Comparison of ENCODE assay signal across 8 cellular contexts in the genomic region with DNA sequence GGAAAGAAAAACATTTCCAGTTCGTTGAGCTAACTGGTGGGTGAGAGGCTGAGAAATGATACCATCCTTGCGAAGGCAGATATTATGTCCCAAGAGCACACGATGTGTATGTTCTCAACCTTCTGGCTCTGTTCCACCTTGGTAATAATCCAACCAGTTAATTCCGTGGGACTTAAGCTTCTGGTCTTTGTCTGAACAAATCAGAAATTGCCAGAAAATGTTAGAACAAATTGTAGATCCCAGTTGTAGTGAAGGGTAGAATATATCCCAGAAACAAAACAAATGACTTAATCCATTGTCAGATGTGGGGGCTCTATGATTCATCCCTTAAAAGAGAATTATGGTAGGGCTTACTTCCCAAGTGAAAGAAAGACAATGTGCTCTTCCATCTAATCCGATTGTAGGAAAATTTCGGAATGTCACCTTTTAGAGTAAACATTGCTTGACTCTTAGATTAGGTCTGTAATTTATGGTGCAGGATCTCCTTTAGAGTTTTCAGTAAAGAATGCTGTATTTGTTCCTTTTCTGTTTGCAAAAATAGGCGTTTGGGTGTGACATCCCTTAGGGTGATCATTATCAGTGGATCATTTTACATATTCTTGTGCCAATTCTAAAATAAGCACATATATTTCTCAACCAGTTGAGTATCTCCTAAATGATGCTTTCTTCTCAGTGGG.
A peak's percentile ranks its signal among the peaks of the same experiment; 100 is the strongest.
DNase-seq lines count a peak whose midpoint lies in the region; ATAC-seq and TF ChIP-seq lines count a peak whose summit lies in the region.

No MANE protein-coding gene starts in this region.

- peaks cover 30% of the 10 kb centered on the region for H3K4me1 Mint-ChIP-seq in endothelial cell (ENCODE audit: unreplicated experiment)

- intact Hi-C loops in Panc1 (cut with micrococcal nuclease; ENCODE audit: unreplicated experiment), result loop anchor here (5.0 kb wide), 1 partner anchor 39 kb away; no protein-coding TSS in a partner anchor

- DNase-seq in EL (peak; percentile 97), Panc1 (ENCODE audit: low read depth, low spot score) (peak; percentile 56), endothelial cell (ENCODE audit: low spot score) (no peak), NCI-H1694 (lab: John Stamatoyannopoulos, UW) (no peak), GOT3 (lab: John Stamatoyannopoulos, UW) (no peak)
- no peak for DNase-seq in stimulated activated CD8-positive, alpha-beta memory T cell treated with anti-CD3 and anti-CD28 coated beads, Interleukin-4, amount 100 ng/mL, for 48 hours

- no peaks in the 10 kb centered on the region for H3K36me3 Mint-ChIP-seq in endothelial cell (ENCODE audit: low read depth, unreplicated experiment)

- no peaks in the 10 kb centered on the region for H3K36me3 ChIP-seq in Panc1 (ENCODE audit: control insufficient read depth, insufficient read depth, low read length)
- no peaks in the 10 kb centered on the region for H3K36me3 ChIP-seq in neuron (ENCODE audit: insufficient read depth, low read length)

- POLR2A ChIA-PET in Panc1 (lab: Charles Lee), result interaction anchor here (0.6 to 1.4 kb wide), 6 partner anchors 23 to 112 kb away, joined by 3 to 9 read pairs (median 4); no protein-coding TSS in a partner anchor

- peaks cover 6% of the 10 kb centered on the region for H3K9me3 ChIP-seq in Panc1 (ENCODE audit: control insufficient read depth, insufficient read depth, low read depth, low read length)
- H3K9me3 ChIP-seq in neuron (ENCODE audit: low read length), result no peaks in the 10 kb centered on the region

- no peaks in the 10 kb centered on the region for H3K9me3 Mint-ChIP-seq in endothelial cell (ENCODE audit: unreplicated experiment)

- H3K27ac Mint-ChIP-seq in endothelial cell (ENCODE audit: unreplicated experiment), result peak overlapping the region; percentile 44

- H3K4me3 ChIP-seq in Panc1 (ENCODE audit: low read depth in 2 of 2, low read length in 2 of 2) (peak overlapping the region in 1 of 2 experiments; percentile 21; a peak in 1 of 4 replicates), neuron (ENCODE audit: low read length) (peak overlapping the region; percentile 29)

- peak; percentile 52 for ATAC-seq in Panc1
- ATAC-seq in GM19351 (IDR thresholded peaks at IDR 0.05; ENCODE audit: unreplicated experiment), result no peak

- H3K4me3 Mint-ChIP-seq in endothelial cell (ENCODE audit: unreplicated experiment), result no peak overlapping the region

- CTCF ChIA-PET in Panc1 (lab: Charles Lee), result interaction anchor here (0.6 to 1.5 kb wide), 2 partner anchors 22 to 42 kb away, joined by 3 to 5 read pairs; no protein-coding TSS in a partner anchor

- H3K27ac ChIP-seq in Panc1 (ENCODE audit: low read length), result peak overlapping the region; percentile 100

- H3K27me3 ChIP-seq in Panc1 (ENCODE audit: control insufficient read depth, insufficient read depth, low read length) (no peaks in the 10 kb centered on the region), neuron (ENCODE audit: insufficient read depth, low read length) (no peaks in the 10 kb centered on the region)

- peak overlapping the region; percentile 94 for H2AFZ ChIP-seq in neuron (ENCODE audit: low read depth, low read length)

- H3K4me1 ChIP-seq in Panc1 (ENCODE audit: control insufficient read depth, insufficient read depth, low read length) (peaks cover 50% of the 10 kb centered on the region), neuron (ENCODE audit: insufficient read depth, low read length) (peaks cover 20% of the 10 kb centered on the region)

- in situ Hi-C loops in Panc1 (cut with HindIII; ENCODE audit: low pct_unique_long_range_greater_than_20kb, low sequenced_read_pairs), result no loop called here

- TF ChIP-seq CTCF in Panc1 (IDR thresholded peaks at IDR 0.05), result no peak
- TF ChIP-seq CTCF in endothelial cell (IDR thresholded peaks at IDR 0.05; ENCODE audit: unreplicated experiment), result no peak

- H3K27me3 Mint-ChIP-seq in endothelial cell (ENCODE audit: unreplicated experiment), result no peaks in the 10 kb centered on the region

- BruUV-seq in Panc1 (replicated peaks; lab: Mats Ljungman, UMichigan), result no TSS peak

Comparison
In these comparisons a context has a peak if more than half of its experiments do, and no peak if none do; other contexts are left out.
1. DNase-seq: peak in EL (single experiment) and Panc1 (single experiment); none in endothelial cell (single experiment), NCI-H1694 (single experiment), stimulated activated CD8-positive, alpha-beta memory T cell treated with anti-CD3 and anti-CD28 coated beads, Interleukin-4, amount 100 ng/mL, for 48 hours (single experiment) and GOT3 (single experiment).